ENCODE assay signal across 27 cellular contexts in genomic region chr6:111600154-111600553, GRCh38. TPM values are rescaled to one million over a fixed set of nuclear protein-coding genes. Genes with fewer than 3 reads are reported as not detected.
DNase-seq lines count a peak whose midpoint lies in the region; ATAC-seq and TF ChIP-seq lines count a peak whose summit lies in the region.
"Had no signal": no experiment of that assay in that cellular context is flagged by ENCODE, and none has a peak within 500 bp of the region (broad histone marks: within the 10 kb centered on the region; RNA-seq: fewer than 3 reads in every experiment).

No MANE protein-coding gene starts in this region.

- H3K4me1 ChIP-seq in HEK293 (ENCODE audit: control insufficient read depth, insufficient read depth, low read length) = peaks cover 29% of the 10 kb centered on the region
- H3K4me1 ChIP-seq in ascending aorta = peaks cover 13 to 37% of the 10 kb centered on the region in 2 donors
- peaks cover 28% of the 10 kb centered on the region for H3K4me1 ChIP-seq in foreskin keratinocyte
- H3K4me1 ChIP-seq in stomach smooth muscle (ENCODE audit: control insufficient read depth, insufficient read depth, low read length) = peaks cover 62% of the 10 kb centered on the region
- peaks cover 17% of the 10 kb centered on the region for H3K4me1 ChIP-seq in colonic mucosa

- no peak overlapping the region for H3K4me3 ChIP-seq in HEK293 (ENCODE audit: low read depth, low read length)
- H3K4me3 ChIP-seq in ascending aorta = no peak overlapping the region
- H3K4me3 ChIP-seq in stomach smooth muscle (ENCODE audit: low read length in 2 of 2) = peak overlapping the region in 1 of 2 donors; percentile 1
- no peak overlapping the region for H3K4me3 ChIP-seq in colonic mucosa

- ATAC-seq in foreskin keratinocyte (peak; percentile 24), GM21528 (IDR thresholded peaks at IDR 0.05; ENCODE audit: low FRiP score, unreplicated experiment) (no peak)
- ATAC-seq: effector memory CD8-positive, alpha-beta T cell; T-cell had no signal

- no peaks in the 10 kb centered on the region for H3K9me3 ChIP-seq in HEK293 (ENCODE audit: control insufficient read depth, insufficient read depth, low read depth, low read length)
- no peaks in the 10 kb centered on the region for H3K9me3 ChIP-seq in ascending aorta
- no peaks in the 10 kb centered on the region for H3K9me3 ChIP-seq in stomach smooth muscle (ENCODE audit: control insufficient read depth in 2 of 2, low read length in 2 of 2)
- no peaks in the 10 kb centered on the region for H3K9me3 ChIP-seq in colonic mucosa

- H3K27me3 ChIP-seq in ascending aorta (no peaks in the 10 kb centered on the region), foreskin keratinocyte (no peaks in the 10 kb centered on the region), stomach smooth muscle (ENCODE audit: control insufficient read depth in 1 of 2, insufficient read depth in 2 of 2, low read length in 2 of 2) (no peaks in the 10 kb centered on the region), colonic mucosa (no peaks in the 10 kb centered on the region)

- POLR2A ChIA-PET in HEK293 (lab: Yijun Ruan, JAX) = interaction anchor here (1.5 to 2.9 kb wide), 2 partner anchors 9 to 116 kb away, joined by 4 to 11 read pairs; partner anchors contain the start of gene REV3L

- CTCF ChIA-PET in HEK293 (lab: Yijun Ruan, JAX) = interaction anchor here (0.8 kb wide), 1 partner anchor 59 kb away, joined by 5 read pairs; no protein-coding TSS in a partner anchor

- peak overlapping the region in 1 of 2 donors; percentile 18 for H3K9ac ChIP-seq in stomach smooth muscle (ENCODE audit: low read length in 2 of 2)
- H3K9ac ChIP-seq in colonic mucosa (ENCODE audit: low read depth in 2 of 2, low read length in 2 of 2) = no peak overlapping the region

- intact Hi-C loops in ascending aorta (cut with DNase I) = loop anchor here (5.0 kb wide), 1 partner anchor 272 kb away; the partner anchor contains the start of gene FYN
- intact Hi-C loops in colonic mucosa (cut with DNase I) = no loop called here

- H3K36me3 ChIP-seq in HEK293 (ENCODE audit: control insufficient read depth in 2 of 2, insufficient read depth in 1 of 2, low read length in 2 of 2) = no peaks in the 10 kb centered on the region
- no peaks in the 10 kb centered on the region for H3K36me3 ChIP-seq in ascending aorta
- no peaks in the 10 kb centered on the region for H3K36me3 ChIP-seq in stomach smooth muscle (ENCODE audit: control insufficient read depth in 2 of 2, insufficient read depth in 2 of 2, low read length in 2 of 2)
- H3K36me3 ChIP-seq in colonic mucosa = no peaks in the 10 kb centered on the region

- TF ChIP-seq CTCF in HEK293 (tag by site-specific recombination; IDR thresholded peaks at IDR 0.05) (no peak), ascending aorta (IDR thresholded peaks at IDR 0.05) (no peak), foreskin keratinocyte (conservative IDR thresholded peaks at IDR 0.05) (no peak), colonic mucosa (IDR thresholded peaks at IDR 0.05) (no peak)

- no peak for DNase-seq in ascending aorta (ENCODE audit: low spot score in 2 of 2)
- DNase-seq in foreskin keratinocyte = peak in 1 of 2 donors; percentile 60
- DNase-seq in NOMO-1 treated with dmso at 0.1 percent for 144 hours (lab: John Stamatoyannopoulos, UW; ENCODE audit: unreplicated experiment) = no peak
- DNase-seq in nucleus accumbens (lab: John Stamatoyannopoulos, UW) = no peak
- no peak for DNase-seq in colonic mucosa
- DNase-seq: activated CD4-positive, alpha-beta T cell treated with anti-CD3 and anti-CD28 coated beads, Interleukin-2, amount 50 U/mL, for 1 hour; activated CD8-positive, alpha-beta memory T cell treated with anti-CD3 and anti-CD28 coated beads, Interleukin-2, amount 50 U/mL, for 48 hours; activated gamma-delta T cell; CD4-positive, alpha-beta T cell; DMS 273 treated with DMSO at 0.1 percent for 48 hours; effector memory CD8-positive, alpha-beta T cell; GDM1; GOT3; hypothalamus; KG1; mammary epithelial cell; MV-4-11; NCI-H187 treated with DMSO at 0.1 percent for 48 hours; NCI-H345; NCI-H82; occipital lobe; OCI-M1; SIG-M5; T-cell had no signal

- no peak overlapping the region for H3K27ac ChIP-seq in HEK293 (ENCODE audit: extremely low read depth, low read depth, low read length)
- H3K27ac ChIP-seq in ascending aorta = peak overlapping the region; percentile 10 to 48
- no peak overlapping the region for H3K27ac ChIP-seq in foreskin keratinocyte
- H3K27ac ChIP-seq in stomach smooth muscle (ENCODE audit: low read length) = peak overlapping the region; percentile 99
- H3K27ac ChIP-seq in colonic mucosa = no peak overlapping the region

TF ChIP-seq in HEK293, 187 proteins besides CTCF, POLR2A, EP300 and RAD21:
- TF ChIP-seq ZNF560 (tag by site-specific recombination; IDR thresholded peaks at IDR 0.05; ENCODE audit: borderline replicate concordance) (no peak), ZNF10 (tag by site-specific recombination; IDR thresholded peaks at IDR 0.05) (0 out of 2 replicates have a peak, but pooled peaks have one; percentile 70)
TF ChIP-seq in HEK293: peak in this region for 1.

RNA-seq across cellular contexts. Expression of gene TRAF3IP2, which starts 5.5 kb away (rescaled TPM):
- 31.3 TPM for total RNA-seq in ascending aorta
- total RNA-seq in foreskin keratinocyte = 85.1 and 98.9 TPM in 2 replicates
- 73.2 and 77.9 TPM in 2 replicates for polyA plus RNA-seq in foreskin keratinocyte
- 10 to 100 TPM; 62.0 to 66.6 TPM for total RNA-seq in colonic mucosa

Comparison
In these comparisons a context has a peak if more than half of its experiments do, and no peak if none do; other contexts are left out.
1. H3K27ac ChIP-seq: peak in ascending aorta (2 of 2) and stomach smooth muscle (single experiment); none in HEK293 (single experiment), foreskin keratinocyte (single experiment) and colonic mucosa (single experiment).